Comparison of ENCODE assay signal across 8 cellular contexts in the genomic region with DNA sequence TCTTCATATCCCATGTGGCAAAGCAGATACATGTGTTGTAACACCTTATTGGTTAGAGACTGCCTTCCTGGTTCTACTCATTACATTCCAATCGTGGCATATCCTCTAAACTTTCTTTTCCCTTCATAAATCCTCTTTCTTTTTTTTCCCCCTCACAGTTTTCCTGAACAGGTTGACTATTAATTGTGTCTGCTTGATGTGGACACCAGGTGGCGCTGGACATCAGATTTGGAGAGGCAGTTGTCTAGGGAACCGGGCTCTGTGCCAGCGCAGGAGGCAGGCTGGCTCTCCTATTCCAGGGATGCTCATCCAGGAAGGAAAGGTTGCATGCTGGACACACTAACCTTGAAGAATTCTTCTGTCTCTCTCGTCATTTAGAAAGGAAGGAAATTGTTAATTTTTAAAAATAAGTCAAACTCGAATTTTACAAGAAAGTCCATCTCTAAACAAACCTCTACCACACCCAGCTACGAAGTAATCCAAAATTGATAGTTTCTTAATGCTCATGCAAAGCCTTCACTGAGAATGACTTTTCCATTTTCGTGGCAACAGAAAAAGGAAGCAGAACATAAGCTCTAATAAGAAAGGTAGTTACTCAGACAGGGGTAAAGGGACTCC. TPM values are rescaled to one million over a fixed set of nuclear protein-coding genes. Genes with fewer than 3 reads are reported as not detected.
DNase-seq lines count a peak whose midpoint lies in the region; ATAC-seq and TF ChIP-seq lines count a peak whose summit lies in the region.

No MANE protein-coding gene starts in this region.

- TF ChIP-seq CTCF in BE2C (IDR thresholded peaks at IDR 0.05; ENCODE audit: low read depth, low read length) (peak; percentile 67), liver (IDR thresholded peaks at IDR 0.05; ENCODE audit: low read depth, low read length, missing input control) (peak; percentile 80)

- no peak overlapping the region for H3K27ac Mint-ChIP-seq in activated CD4-positive, alpha-beta T cell treated with anti-CD3 and anti-CD28 coated beads, Interleukin-2, amount 10 ng/mL, durations not matched to agents 24 days and 14 days

- H3K4me3 ChIP-seq in BE2C (ENCODE audit: low read depth, low read length): no peak overlapping the region
- no peak overlapping the region for H3K4me3 ChIP-seq in liver (ENCODE audit: low read depth in 1 of 3, low read length in 3 of 3)

- no peaks in the 10 kb centered on the region for H3K36me3 Mint-ChIP-seq in activated CD4-positive, alpha-beta T cell treated with anti-CD3 and anti-CD28 coated beads, Interleukin-2, amount 10 ng/mL, durations not matched to agents 24 days and 14 days (ENCODE audit: low read depth)

- no peak overlapping the region for H3K27ac ChIP-seq in liver (ENCODE audit: low read depth in 1 of 2, low read length in 2 of 2)

- H3K4me1 Mint-ChIP-seq in activated CD4-positive, alpha-beta T cell treated with anti-CD3 and anti-CD28 coated beads, Interleukin-2, amount 10 ng/mL, durations not matched to agents 24 days and 14 days: no peaks in the 10 kb centered on the region

- 15% methylated on average over 8 of the region's 8 CpGs for WGBS in liver

- no peaks in the 10 kb centered on the region for H3K9me3 Mint-ChIP-seq in activated CD4-positive, alpha-beta T cell treated with anti-CD3 and anti-CD28 coated beads, Interleukin-2, amount 10 ng/mL, durations not matched to agents 24 days and 14 days

- no peaks in the 10 kb centered on the region for H3K27me3 ChIP-seq in BE2C
- H3K27me3 ChIP-seq in liver (ENCODE audit: control insufficient read depth in 4 of 4, insufficient read depth in 4 of 4, low read length in 3 of 4): peaks cover 0 to 7% (median 0%) of the 10 kb centered on the region in 4 donors

- H3K4me1 ChIP-seq in BE2C (no peaks in the 10 kb centered on the region), liver (ENCODE audit: control insufficient read depth in 4 of 4, insufficient read depth in 4 of 4, low read length in 3 of 4) (no peaks in the 10 kb centered on the region)

- H3K36me3 ChIP-seq in BE2C (no peaks in the 10 kb centered on the region), liver (ENCODE audit: control insufficient read depth in 4 of 4, insufficient read depth in 3 of 4, low read depth in 1 of 4, low read length in 3 of 4) (no peaks in the 10 kb centered on the region)

- H3K9me3 ChIP-seq in BE2C (no peaks in the 10 kb centered on the region), liver (ENCODE audit: control insufficient read depth in 4 of 4, low read length in 3 of 4) (no peaks in the 10 kb centered on the region)

- intact Hi-C loops in activated CD4-positive, alpha-beta T cell treated with anti-CD3 and anti-CD28 coated beads, Interleukin-2, amount 10 ng/mL, durations not matched to agents 24 days and 14 days (cut with micrococcal nuclease): loop anchor here (10.0 kb wide), 2 partner anchors 83 to 153 kb away; partner anchors contain the start of gene ST6GALNAC3

- H3K27me3 Mint-ChIP-seq in activated CD4-positive, alpha-beta T cell treated with anti-CD3 and anti-CD28 coated beads, Interleukin-2, amount 10 ng/mL, durations not matched to agents 24 days and 14 days: peaks cover 2% of the 10 kb centered on the region

- no peak overlapping the region for H3K9ac ChIP-seq in liver (ENCODE audit: low read depth in 1 of 2, low read length in 2 of 2)

- no peak overlapping the region for H3K4me3 Mint-ChIP-seq in activated CD4-positive, alpha-beta T cell treated with anti-CD3 and anti-CD28 coated beads, Interleukin-2, amount 10 ng/mL, durations not matched to agents 24 days and 14 days

- ATAC-seq in GM19035 (IDR thresholded peaks at IDR 0.05; ENCODE audit: unreplicated experiment): peak; percentile 93
- peak; percentile 85 for ATAC-seq in HG03342 (IDR thresholded peaks at IDR 0.05; ENCODE audit: unreplicated experiment)

- DNase-seq in BE2C (peak; percentile 85), NCI-H446 (lab: John Stamatoyannopoulos, UW) (peak; percentile 93), dedifferentiated amniotic fluid mesenchymal stem cell (ENCODE audit: extremely low spot score) (peak; percentile 90)
- peak; percentile 86 for DNase-seq in activated CD4-positive, alpha-beta T cell treated with anti-CD3 and anti-CD28 coated beads, Interleukin-2, amount 10 ng/mL, durations not matched to agents 24 days and 14 days
- peak; percentile 38 to 50 (median 40) for DNase-seq in stimulated activated CD4-positive, alpha-beta T cell treated with anti-CD3 and anti-CD28 coated beads, TNF-alpha, amount 100 ng/mL, for 4 hours (ENCODE audit: low read depth in 3 of 3)

- peak; percentile 79 to 87 for TF ChIP-seq RAD21 in liver (IDR thresholded peaks at IDR 0.05)

TF ChIP-seq in liver, 16 proteins besides CTCF, POLR2A, EP300 and RAD21:
- TF ChIP-seq NR2F2 (IDR thresholded peaks at IDR 0.05) (no peak), HNF4G (IDR thresholded peaks at IDR 0.05) (no peak), GABPA (IDR thresholded peaks at IDR 0.05 in 1 of 2, conservative IDR thresholded peaks at IDR 0.05 in 1 of 2) (no peak), JUND (IDR thresholded peaks at IDR 0.05) (no peak), TAF1 (conservative IDR thresholded peaks at IDR 0.05) (no peak), HNF4A (conservative IDR thresholded peaks at IDR 0.05) (no peak), RXRA (IDR thresholded peaks at IDR 0.05) (no peak), FOXA2 (IDR thresholded peaks at IDR 0.05) (no peak), EGR1 (IDR thresholded peaks at IDR 0.05; ENCODE audit: low read depth in 2 of 2) (no peak), MAX (IDR thresholded peaks at IDR 0.05) (no peak), YY1 (IDR thresholded peaks at IDR 0.05) (no peak), SP1 (IDR thresholded peaks at IDR 0.05) (no peak), FOXA1 (IDR thresholded peaks at IDR 0.05) (no peak)
- TF ChIP-seq, protein P1, sequence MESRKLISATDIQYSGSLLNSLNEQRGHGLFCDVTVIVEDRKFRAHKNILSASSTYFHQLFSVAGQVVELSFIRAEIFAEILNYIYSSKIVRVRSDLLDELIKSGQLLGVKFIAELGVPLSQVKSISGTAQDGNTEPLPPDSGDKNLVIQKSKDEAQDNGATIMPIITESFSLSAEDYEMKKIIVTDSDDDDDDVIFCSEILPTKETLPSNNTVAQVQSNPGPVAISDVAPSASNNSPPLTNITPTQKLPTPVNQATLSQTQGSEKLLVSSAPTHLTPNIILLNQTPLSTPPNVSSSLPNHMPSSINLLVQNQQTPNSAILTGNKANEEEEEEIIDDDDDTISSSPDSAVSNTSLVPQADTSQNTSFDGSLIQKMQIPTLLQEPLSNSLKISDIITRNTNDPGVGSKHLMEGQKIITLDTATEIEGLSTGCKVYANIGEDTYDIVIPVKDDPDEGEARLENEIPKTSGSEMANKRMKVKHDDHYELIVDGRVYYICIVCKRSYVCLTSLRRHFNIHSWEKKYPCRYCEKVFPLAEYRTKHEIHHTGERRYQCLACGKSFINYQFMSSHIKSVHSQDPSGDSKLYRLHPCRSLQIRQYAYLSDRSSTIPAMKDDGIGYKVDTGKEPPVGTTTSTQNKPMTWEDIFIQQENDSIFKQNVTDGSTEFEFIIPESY (IDR thresholded peaks at IDR 0.05): no peak
- TF ChIP-seq, protein P2, sequence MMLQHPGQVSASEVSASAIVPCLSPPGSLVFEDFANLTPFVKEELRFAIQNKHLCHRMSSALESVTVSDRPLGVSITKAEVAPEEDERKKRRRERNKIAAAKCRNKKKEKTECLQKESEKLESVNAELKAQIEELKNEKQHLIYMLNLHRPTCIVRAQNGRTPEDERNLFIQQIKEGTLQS (IDR thresholded peaks at IDR 0.05): no peak
- TF ChIP-seq, protein P3, sequence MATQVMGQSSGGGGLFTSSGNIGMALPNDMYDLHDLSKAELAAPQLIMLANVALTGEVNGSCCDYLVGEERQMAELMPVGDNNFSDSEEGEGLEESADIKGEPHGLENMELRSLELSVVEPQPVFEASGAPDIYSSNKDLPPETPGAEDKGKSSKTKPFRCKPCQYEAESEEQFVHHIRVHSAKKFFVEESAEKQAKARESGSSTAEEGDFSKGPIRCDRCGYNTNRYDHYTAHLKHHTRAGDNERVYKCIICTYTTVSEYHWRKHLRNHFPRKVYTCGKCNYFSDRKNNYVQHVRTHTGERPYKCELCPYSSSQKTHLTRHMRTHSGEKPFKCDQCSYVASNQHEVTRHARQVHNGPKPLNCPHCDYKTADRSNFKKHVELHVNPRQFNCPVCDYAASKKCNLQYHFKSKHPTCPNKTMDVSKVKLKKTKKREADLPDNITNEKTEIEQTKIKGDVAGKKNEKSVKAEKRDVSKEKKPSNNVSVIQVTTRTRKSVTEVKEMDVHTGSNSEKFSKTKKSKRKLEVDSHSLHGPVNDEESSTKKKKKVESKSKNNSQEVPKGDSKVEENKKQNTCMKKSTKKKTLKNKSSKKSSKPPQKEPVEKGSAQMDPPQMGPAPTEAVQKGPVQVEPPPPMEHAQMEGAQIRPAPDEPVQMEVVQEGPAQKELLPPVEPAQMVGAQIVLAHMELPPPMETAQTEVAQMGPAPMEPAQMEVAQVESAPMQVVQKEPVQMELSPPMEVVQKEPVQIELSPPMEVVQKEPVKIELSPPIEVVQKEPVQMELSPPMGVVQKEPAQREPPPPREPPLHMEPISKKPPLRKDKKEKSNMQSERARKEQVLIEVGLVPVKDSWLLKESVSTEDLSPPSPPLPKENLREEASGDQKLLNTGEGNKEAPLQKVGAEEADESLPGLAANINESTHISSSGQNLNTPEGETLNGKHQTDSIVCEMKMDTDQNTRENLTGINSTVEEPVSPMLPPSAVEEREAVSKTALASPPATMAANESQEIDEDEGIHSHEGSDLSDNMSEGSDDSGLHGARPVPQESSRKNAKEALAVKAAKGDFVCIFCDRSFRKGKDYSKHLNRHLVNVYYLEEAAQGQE (IDR thresholded peaks at IDR 0.05): no peak

RNA-seq across cellular contexts. Expression of gene ASB17, which starts 59.4 kb away (rescaled TPM):
- polyA plus RNA-seq in BE2C (2012; ENCODE audit: insufficient read depth, insufficient read length, low read depth): not detected
- total RNA-seq in activated CD4-positive, alpha-beta T cell treated with anti-CD3 and anti-CD28 coated beads, Interleukin-2, amount 10 ng/mL, durations not matched to agents 24 days and 14 days: not detected in 2 replicates
- total RNA-seq in liver: not detected
- not detected for polyA plus RNA-seq in liver

Comparison
In these comparisons a context has a peak if more than half of its experiments do, and no peak if none do; other contexts are left out.
1. DNase-seq: peak in every context shown above with its lines; median percentile 93 in NCI-H446; 90 in dedifferentiated amniotic fluid mesenchymal stem cell; 86 in activated CD4-positive, alpha-beta T cell treated with anti-CD3 and anti-CD28 coated beads, Interleukin-2, amount 10 ng/mL, durations not matched to agents 24 days and 14 days; 85 in BE2C; 40 in stimulated activated CD4-positive, alpha-beta T cell treated with anti-CD3 and anti-CD28 coated beads, TNF-alpha, amount 100 ng/mL, for 4 hours.